ENCODE assay signal across 22 cellular contexts in the genomic region with DNA sequence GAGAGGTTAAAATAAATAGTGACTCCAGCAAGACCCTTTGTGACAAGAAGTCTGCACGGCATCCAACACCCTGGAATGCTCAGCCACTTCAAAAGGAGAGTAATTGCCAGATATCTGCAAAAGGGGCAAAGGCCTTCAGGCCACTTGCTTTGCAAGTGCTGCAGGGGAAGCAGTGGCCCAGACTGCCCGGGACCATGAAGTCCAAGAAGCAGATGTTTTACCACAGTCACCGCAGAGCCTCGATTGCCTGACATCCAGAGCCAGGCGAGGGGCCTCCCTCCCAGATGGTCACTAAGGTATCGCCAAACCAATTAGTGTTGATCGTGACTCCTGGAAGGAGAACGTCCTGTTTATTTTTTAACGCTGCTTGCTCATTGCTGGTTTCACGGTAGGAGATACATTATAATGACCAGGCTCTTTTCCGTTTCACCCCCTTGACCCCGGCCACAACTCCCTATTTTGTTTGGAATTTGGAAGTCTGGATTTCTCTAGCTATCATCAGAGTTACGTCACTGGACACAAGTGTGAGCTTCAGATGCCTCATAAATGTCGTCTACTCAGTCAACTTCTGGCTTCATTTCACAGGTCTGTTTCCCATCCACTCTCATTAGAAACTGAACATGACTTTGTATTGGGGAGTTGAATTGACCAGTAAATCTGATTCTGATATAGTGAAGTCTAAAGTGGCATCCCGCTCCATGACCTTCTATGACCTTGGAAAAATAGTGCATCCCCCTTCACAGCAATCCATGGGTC.
DNase-seq lines count a peak whose midpoint lies in the region; ATAC-seq and TF ChIP-seq lines count a peak whose summit lies in the region.
"Had no signal": no experiment of that assay in that cellular context is flagged by ENCODE, and none has a peak within 500 bp of the region (broad histone marks: within the 10 kb centered on the region; RNA-seq: fewer than 3 reads in every experiment).

No MANE protein-coding gene starts in this region.

- no peaks in the 10 kb centered on the region for H4K20me1 ChIP-seq in mammary epithelial cell (ENCODE audit: insufficient read depth, low read length)

- dilution Hi-C loops in mammary epithelial cell (cut with HindIII; ENCODE audit: low sequenced_read_pairs): no loop called here

- H3K27ac ChIP-seq in mammary epithelial cell (ENCODE audit: insufficient read depth, low read depth, low read length): no peak overlapping the region
- H3K27ac ChIP-seq: A549, HL-60 had no signal

- WGBS in mammary epithelial cell (ENCODE audit: low coverage, missing lambda C conversion rate): 89% methylated on average over 15 of the region's 15 CpGs

- TF ChIP-seq CTCF in mesothelial cell of epicardium (IDR thresholded peaks at IDR 0.05; ENCODE audit: unreplicated experiment) (no peak), mammary epithelial cell (conservative IDR thresholded peaks at IDR 0.05 in 1 of 2, IDR thresholded peaks at IDR 0.05 in 1 of 2; ENCODE audit: extremely low read depth in 1 of 2, insufficient read depth in 1 of 2, low read depth in 1 of 2, low read length in 2 of 2) (no peak)

- H3K27me3 Mint-ChIP-seq in mesothelial cell of epicardium (ENCODE audit: low read depth): no peaks in the 10 kb centered on the region

- H3K4me2 ChIP-seq in mammary epithelial cell (ENCODE audit: insufficient read depth, low read depth, low read length): no peak overlapping the region
- H3K4me2 ChIP-seq: A549 had no signal

- no peaks in the 10 kb centered on the region for H3K27me3 ChIP-seq in mammary epithelial cell (ENCODE audit: insufficient read depth, low read length)

- no peaks in the 10 kb centered on the region for H3K9me3 ChIP-seq in mammary epithelial cell (replicated peaks; ENCODE audit: insufficient read depth, low read length)
- H3K9me3 ChIP-seq: A549 had no signal

- H3K36me3 Mint-ChIP-seq in mesothelial cell of epicardium: no peaks in the 10 kb centered on the region
- H3K36me3 Mint-ChIP-seq: CD4-positive, alpha-beta memory T cell had no signal

- H3K4me1 ChIP-seq in mammary epithelial cell (ENCODE audit: insufficient read depth, low read length): no peaks in the 10 kb centered on the region
- H3K4me1 ChIP-seq: A549 had no signal

- CTCF ChIA-PET in mammary epithelial cell (lab: Charles Lee; ENCODE audit: low non-redundant PET): no interaction called here

- H3K9ac ChIP-seq in mammary epithelial cell (ENCODE audit: insufficient read depth, low read length): no peak overlapping the region

- peaks cover 5% of the 10 kb centered on the region for H3K9me3 Mint-ChIP-seq in mesothelial cell of epicardium

- no peaks in the 10 kb centered on the region for H3K79me2 ChIP-seq in mammary epithelial cell (ENCODE audit: insufficient read depth, low read length)

- in situ Hi-C loops in mammary epithelial cell (cut with MboI; ENCODE audit: low sequenced_read_pairs in 2 of 2): no loop called here

- peak overlapping the region; percentile 36 for H3K27ac Mint-ChIP-seq in mesothelial cell of epicardium

- H2AFZ ChIP-seq in mammary epithelial cell (ENCODE audit: low read depth, low read length): no peak overlapping the region

- ATAC-seq in sciatic nerve: peak; percentile 5
- ATAC-seq: A549, GM12878, Panc1 had no signal

- H3K36me3 ChIP-seq in mammary epithelial cell (ENCODE audit: insufficient read depth, low read length): no peaks in the 10 kb centered on the region

- peaks cover 15% of the 10 kb centered on the region for H3K4me1 Mint-ChIP-seq in mesothelial cell of epicardium
- H3K4me1 Mint-ChIP-seq: CD4-positive, alpha-beta memory T cell had no signal

- DNase-seq in M059J (ENCODE audit: low read depth) (peak; percentile 59), islet precursor cell (peak; percentile 76), mesothelial cell of epicardium (ENCODE audit: low spot score in 2 of 2, unreplicated experiment in 2 of 2) (no peak), sciatic nerve (ENCODE audit: low spot score) (no peak), NCI-H82 (lab: John Stamatoyannopoulos, UW) (no peak), posterior cingulate gyrus (no peak), NK-92 (lab: John Stamatoyannopoulos, UW; ENCODE audit: unreplicated experiment) (no peak), mammary epithelial cell (no peak)
- DNase-seq: C1 segment of cervical spinal cord; CD4-positive, alpha-beta memory T cell; COR-L47; GDM1; NCI-H1092 treated with DMSO at 0.1 percent for 48 hours; NCI-H1436 treated with DMSO at 0.1 percent for 48 hours; NCI-H187 treated with DMSO at 0.1 percent for 48 hours; NCI-H446; NCI-H524 treated with DMSO at 0.1 percent for 48 hours; SHP77 treated with DMSO at 0.1 percent for 48 hours had no signal

- H3K4me3 ChIP-seq in mammary epithelial cell (replicated peaks in 1 of 3; ENCODE audit: insufficient read depth in 1 of 3, low read depth in 2 of 3, low read length in 3 of 3): no peak overlapping the region
- H3K4me3 ChIP-seq: A549, GM12878 had no signal

- no TSS peak for BruUV-seq in mammary epithelial cell (replicated peaks; lab: Mats Ljungman, UMichigan)

- intact Hi-C loops in sciatic nerve (cut with DNase I): no loop called here
- intact Hi-C loops in posterior cingulate gyrus (cut with DNase I): no loop called here
- intact Hi-C loops in mammary epithelial cell (cut with micrococcal nuclease): no loop called here

- H3K4me3 Mint-ChIP-seq in mesothelial cell of epicardium: no peak overlapping the region
- H3K4me3 Mint-ChIP-seq: CD4-positive, alpha-beta memory T cell had no signal

Comparison
In these comparisons a context has a peak if more than half of its experiments do, and no peak if none do; other contexts are left out.
1. DNase-seq: peak in M059J (single experiment) and islet precursor cell (single experiment); none in mesothelial cell of epicardium (0 of 2), sciatic nerve (single experiment), NCI-H82 (single experiment), posterior cingulate gyrus (0 of 10), NK-92 (single experiment) and mammary epithelial cell (single experiment).